In genomic region chr13:21330126-21330861, GRCh38 we compare ENCODE assay signal across 10 cellular contexts.
DNase-seq lines count a peak whose midpoint lies in the region; ATAC-seq and TF ChIP-seq lines count a peak whose summit lies in the region.
"Had no signal": no experiment of that assay in that cellular context is flagged by ENCODE, and none has a peak within 500 bp of the region (broad histone marks: within the 10 kb centered on the region; RNA-seq: fewer than 3 reads in every experiment).

No MANE protein-coding gene starts in this region.

- peak; percentile 80 for DNase-seq in activated CD8-positive, alpha-beta memory T cell treated with anti-CD3 and anti-CD28 coated beads, Interleukin-2, amount 10 ng/mL, durations not matched to agents 7 days and 5 days
- no peak for DNase-seq in activated CD8-positive, alpha-beta memory T cell treated with anti-CD3 and anti-CD28 coated beads, Interleukin-2, amount 50 U/mL, for 48 hours
- DNase-seq in IMR-90 (peak; percentile 57), osteocyte (ENCODE audit: extremely low spot score, unreplicated experiment) (no peak), stomach (no peak), mucosa of gallbladder (ENCODE audit: low spot score) (no peak), smooth muscle cell (lab: John Stamatoyannopoulos, UW; ENCODE audit: unreplicated experiment) (no peak)
- DNase-seq: heart left ventricle had no signal

- TF ChIP-seq POLR2A in IMR-90 (IDR thresholded peaks at IDR 0.05; ENCODE audit: low read depth, low read length) (no peak), stomach (IDR thresholded peaks at IDR 0.05) (no peak)

- no peak overlapping the region for H2BK20ac ChIP-seq in IMR-90 (ENCODE audit: low read depth, low read length)

- CTCF ChIA-PET in activated CD8-positive, alpha-beta memory T cell treated with anti-CD3 and anti-CD28 coated beads, Interleukin-2, amount 10 ng/mL, durations not matched to agents 7 days and 5 days (lab: Charles Lee), result interaction anchor here (1.6 to 2.6 kb wide), 2 partner anchors 32 to 146 kb away, joined by 6 to 12 read pairs; no protein-coding TSS in a partner anchor
- CTCF ChIA-PET in IMR-90 (lab: Yijun Ruan, JAX), result no interaction called here

- H3K27ac ChIP-seq in IMR-90 (ENCODE audit: insufficient read depth, low read length) (no peak overlapping the region), stomach (no peak overlapping the region), smooth muscle cell (ENCODE audit: low read depth) (no peak overlapping the region)
- H3K27ac ChIP-seq: heart left ventricle had no signal

- H4K20me1 ChIP-seq in IMR-90 (ENCODE audit: insufficient read depth, low read length) (no peaks in the 10 kb centered on the region), smooth muscle cell (ENCODE audit: low read depth) (no peaks in the 10 kb centered on the region)

- H3F3A ChIP-seq in smooth muscle cell (ENCODE audit: low read depth), result no peaks in the 10 kb centered on the region

- H4K8ac ChIP-seq in IMR-90 (ENCODE audit: low read depth in 2 of 2, low read length in 2 of 2), result no peak overlapping the region

- H3K9me3 Mint-ChIP-seq in activated CD8-positive, alpha-beta memory T cell treated with anti-CD3 and anti-CD28 coated beads, Interleukin-2, amount 10 ng/mL, durations not matched to agents 7 days and 5 days (ENCODE audit: low read depth), result no peaks in the 10 kb centered on the region
- H3K9me3 Mint-ChIP-seq in osteocyte (ENCODE audit: unreplicated experiment), result peaks cover 5% of the 10 kb centered on the region

- no peak for TF ChIP-seq RAD21 in IMR-90 (IDR thresholded peaks at IDR 0.05; ENCODE audit: low read length)

- H3K36me3 ChIP-seq in IMR-90 (ENCODE audit: control insufficient read depth, insufficient read depth, low read length), result no peaks in the 10 kb centered on the region
- no peaks in the 10 kb centered on the region for H3K36me3 ChIP-seq in stomach
- H3K36me3 ChIP-seq in smooth muscle cell (ENCODE audit: low read depth), result no peaks in the 10 kb centered on the region
- H3K36me3 ChIP-seq: heart left ventricle had no signal

- H3K4me3 Mint-ChIP-seq in activated CD8-positive, alpha-beta memory T cell treated with anti-CD3 and anti-CD28 coated beads, Interleukin-2, amount 10 ng/mL, durations not matched to agents 7 days and 5 days, result peak overlapping the region; percentile 57
- H3K4me3 Mint-ChIP-seq in osteocyte (ENCODE audit: unreplicated experiment), result no peak overlapping the region
- H3K4me3 Mint-ChIP-seq: activated naive CD8-positive, alpha-beta T cell had no signal

- no TSS peak for BruUV-seq in IMR-90 (replicated peaks; lab: Mats Ljungman, UMichigan)

- H3K27me3 ChIP-seq in IMR-90 (ENCODE audit: control insufficient read depth, insufficient read depth, low read length), result no peaks in the 10 kb centered on the region; the same call in none of the 2 replicates
- H3K27me3 ChIP-seq in stomach, result no peaks in the 10 kb centered on the region
- H3K27me3 ChIP-seq in smooth muscle cell (ENCODE audit: low read depth), result peaks cover 8% of the 10 kb centered on the region
- H3K27me3 ChIP-seq: heart left ventricle had no signal

- H3K4me2 ChIP-seq in IMR-90 (ENCODE audit: low read depth, low read length), result peak overlapping the region; percentile 91
- H3K4me2 ChIP-seq in smooth muscle cell, result no peak overlapping the region

- H2AFZ ChIP-seq in IMR-90 (replicated peaks; ENCODE audit: low read length, poor library complexity) (no peak overlapping the region), smooth muscle cell (ENCODE audit: low read depth) (no peak overlapping the region)

- dilution Hi-C loops in IMR-90 (cut with HindIII; ENCODE audit: low sequenced_read_pairs, unreplicated experiment), result no loop called here

- H3K9me3 ChIP-seq in IMR-90 (ENCODE audit: control insufficient read depth, insufficient read depth, low read length) (no peaks in the 10 kb centered on the region), stomach (peaks cover 0 to 7% (median 0%) of the 10 kb centered on the region in 4 donors), smooth muscle cell (replicated peaks; ENCODE audit: low read depth) (no peaks in the 10 kb centered on the region)

- H3K4me1 ChIP-seq in IMR-90 (ENCODE audit: control insufficient read depth, insufficient read depth, low read length) (peaks cover 3% of the 10 kb centered on the region), stomach (peaks cover 0 to 14% (median 6%) of the 10 kb centered on the region in 4 donors), smooth muscle cell (ENCODE audit: low read depth) (peaks cover 5% of the 10 kb centered on the region)

- H3K18ac ChIP-seq in IMR-90 (ENCODE audit: low read depth, low read length), result peak overlapping the region; percentile 74

- in situ Hi-C loops in IMR-90 (cut with MboI; ENCODE audit: low sequenced_read_pairs), result no loop called here

- H2AK9ac ChIP-seq in IMR-90 (replicated peaks; ENCODE audit: low read depth, low read length, poor library complexity), result no peak overlapping the region

- TF ChIP-seq CTCF in IMR-90 (conservative IDR thresholded peaks at IDR 0.05; ENCODE audit: low read depth, low read length), result no peak
- TF ChIP-seq CTCF in osteocyte (IDR thresholded peaks at IDR 0.05), result no peak
- no peak for TF ChIP-seq CTCF in stomach (IDR thresholded peaks at IDR 0.05)
- TF ChIP-seq CTCF in smooth muscle cell (IDR thresholded peaks at IDR 0.05; ENCODE audit: borderline replicate concordance, insufficient read depth, poor library complexity, severe bottlenecking), result no peak

- H3K4me3 ChIP-seq in IMR-90 (ENCODE audit: insufficient read depth, low read depth, low read length) (peak overlapping the region; percentile 32), stomach (no peak overlapping the region), smooth muscle cell (no peak overlapping the region)
- H3K4me3 ChIP-seq: heart left ventricle had no signal

- H3K9me1 ChIP-seq in IMR-90 (ENCODE audit: insufficient read depth, low read length), result no peaks in the 10 kb centered on the region

- POLR2A ChIA-PET in IMR-90 (lab: Charles Lee; ENCODE audit: unreplicated experiment), result no interaction called here

- no peak overlapping the region for H2AK5ac ChIP-seq in IMR-90 (ENCODE audit: low read depth, low read length)

- no peaks in the 10 kb centered on the region for H3K79me1 ChIP-seq in IMR-90 (ENCODE audit: low read depth in 1 of 2, low read length in 2 of 2)

- H3K36me3 Mint-ChIP-seq in activated CD8-positive, alpha-beta memory T cell treated with anti-CD3 and anti-CD28 coated beads, Interleukin-2, amount 10 ng/mL, durations not matched to agents 7 days and 5 days, result peaks cover 24% of the 10 kb centered on the region
- H3K36me3 Mint-ChIP-seq in osteocyte (ENCODE audit: unreplicated experiment), result peaks cover 5% of the 10 kb centered on the region

- no peak for TF ChIP-seq EP300 in stomach (IDR thresholded peaks at IDR 0.05)

- peak overlapping the region; percentile 80 for H4K5ac ChIP-seq in IMR-90 (ENCODE audit: low read depth, low read length)

- H2BK120ac ChIP-seq in IMR-90 (ENCODE audit: low read depth, low read length), result no peak overlapping the region

- H3K4me1 Mint-ChIP-seq in activated CD8-positive, alpha-beta memory T cell treated with anti-CD3 and anti-CD28 coated beads, Interleukin-2, amount 10 ng/mL, durations not matched to agents 7 days and 5 days, result peaks cover 48% of the 10 kb centered on the region
- peaks cover 27% of the 10 kb centered on the region for H3K4me1 Mint-ChIP-seq in osteocyte (ENCODE audit: unreplicated experiment)

- H4K91ac ChIP-seq in IMR-90 (ENCODE audit: insufficient read depth, low read depth, low read length), result no peak overlapping the region

- ATAC-seq in activated CD8-positive, alpha-beta memory T cell treated with anti-CD3 and anti-CD28 coated beads, Interleukin-2, amount 10 ng/mL, durations not matched to agents 7 days and 5 days, result peak; percentile 85
- ATAC-seq in HG02571 (IDR thresholded peaks at IDR 0.05; ENCODE audit: unreplicated experiment), result peak; percentile 74
- ATAC-seq in IMR-90 (ENCODE audit: low read depth), result peak; percentile 54
- ATAC-seq: heart left ventricle had no signal

- H3K9ac ChIP-seq in IMR-90 (ENCODE audit: low read depth, low read length) (peak overlapping the region; percentile 16; the same call in 1 of the 2 replicates), smooth muscle cell (ENCODE audit: low read depth) (no peak overlapping the region)

- intact Hi-C loops in IMR-90 (cut with micrococcal nuclease) (no loop called here), stomach (cut with DNase I; ENCODE audit: low total_unique reads) (no loop called here)

- no peak overlapping the region for H3K23ac ChIP-seq in IMR-90 (ENCODE audit: low read depth, low read length)

- H2BK5ac ChIP-seq in IMR-90 (ENCODE audit: low read depth, low read length, poor library complexity, severe bottlenecking), result no peak overlapping the region

- H3K27ac Mint-ChIP-seq in activated CD8-positive, alpha-beta memory T cell treated with anti-CD3 and anti-CD28 coated beads, Interleukin-2, amount 10 ng/mL, durations not matched to agents 7 days and 5 days, result peak overlapping the region; percentile 89
- peak overlapping the region; percentile 14 for H3K27ac Mint-ChIP-seq in osteocyte (ENCODE audit: unreplicated experiment)
- H3K27ac Mint-ChIP-seq: activated naive CD8-positive, alpha-beta T cell had no signal

- H3K79me2 ChIP-seq in smooth muscle cell (ENCODE audit: low read depth), result no peaks in the 10 kb centered on the region

- no peak overlapping the region for H3K14ac ChIP-seq in IMR-90 (replicated peaks; ENCODE audit: low read depth, low read length)

- WGBS in IMR-90 (ENCODE audit: extremely low coverage in 2 of 2, insufficient read length in 1 of 2), 2 experiments, result no CpG with 5 or more reads among the region's 8 CpGs
- WGBS in stomach, 5 donors, result 73 to 76% (median 74%) methylated on average over 8 of the region's 8 CpGs
- WGBS in smooth muscle cell (ENCODE audit: low lambda C conversion rate), result 69% methylated on average over 8 of the region's 8 CpGs

- H3K4ac ChIP-seq in IMR-90 (ENCODE audit: low read depth, low read length), result no peak overlapping the region

- H3K56ac ChIP-seq in IMR-90 (ENCODE audit: extremely low read depth, insufficient read depth, low read length), result no peak overlapping the region

- H2BK15ac ChIP-seq in IMR-90 (ENCODE audit: low read depth, low read length), result no peak overlapping the region

- H3K27me3 Mint-ChIP-seq in activated CD8-positive, alpha-beta memory T cell treated with anti-CD3 and anti-CD28 coated beads, Interleukin-2, amount 10 ng/mL, durations not matched to agents 7 days and 5 days, result no peaks in the 10 kb centered on the region
- H3K27me3 Mint-ChIP-seq in osteocyte (ENCODE audit: unreplicated experiment), result no peaks in the 10 kb centered on the region
- H3K27me3 Mint-ChIP-seq: activated naive CD8-positive, alpha-beta T cell had no signal

TF ChIP-seq in IMR-90, 13 proteins besides CTCF, POLR2A, EP300 and RAD21:
- TF ChIP-seq RCOR1 (IDR thresholded peaks at IDR 0.05; ENCODE audit: insufficient replicate concordance, low read length) (no peak), MAFK (IDR thresholded peaks at IDR 0.05; ENCODE audit: low read depth, low read length) (peak; percentile 93)

Comparison
In these comparisons a context has a peak if more than half of its experiments do, and no peak if none do; other contexts are left out.
1. DNase-seq: peak in activated CD8-positive, alpha-beta memory T cell treated with anti-CD3 and anti-CD28 coated beads, Interleukin-2, amount 10 ng/mL, durations not matched to agents 7 days and 5 days (single experiment) and IMR-90 (single experiment); none in activated CD8-positive, alpha-beta memory T cell treated with anti-CD3 and anti-CD28 coated beads, Interleukin-2, amount 50 U/mL, for 48 hours (single experiment), osteocyte (single experiment), stomach (single experiment), mucosa of gallbladder (single experiment) and smooth muscle cell (single experiment).
2. Peak in every context shown above with its lines, with median percentiles within 50 percentile points of each other: ATAC-seq.